Comparison of ENCODE assay signal across 9 cellular contexts in genomic region chr6:75493400-75494064, GRCh38. TPM values are rescaled to one million over a fixed set of nuclear protein-coding genes. Genes with fewer than 3 reads are reported as not detected.
DNase-seq lines count a peak whose midpoint lies in the region; ATAC-seq and TF ChIP-seq lines count a peak whose summit lies in the region.
"Had no signal": no experiment of that assay in that cellular context is flagged by ENCODE, and none has a peak within 500 bp of the region (broad histone marks: within the 10 kb centered on the region; RNA-seq: fewer than 3 reads in every experiment).

Gene FILIP1 (minus strand): TSS chr6:75493800. CDS start chr6:75414972, 78,828 bp downstream.

- no peaks in the 10 kb centered on the region for H3K27me3 ChIP-seq in heart left ventricle
- no peaks in the 10 kb centered on the region for H3K27me3 ChIP-seq in trophoblast cell (ENCODE audit: insufficient read depth, low read length)
- H3K27me3 ChIP-seq: MG63 had no signal

- H3K4me3 ChIP-seq in WI38 (ENCODE audit: low read depth, low read length), result peak within 1 kb of the TSS; percentile 37
- peak within 1 kb of the TSS; percentile 10 to 68 (median 60) for H3K4me3 ChIP-seq in heart left ventricle
- H3K4me3 ChIP-seq in trophoblast cell (ENCODE audit: low read depth, low read length), result no peak within 1 kb of the TSS
- H3K4me3 ChIP-seq: MG63 had no signal

- no peak within 1 kb of the TSS for H2BK5ac ChIP-seq in trophoblast cell (ENCODE audit: low read depth, low read length, poor library complexity)

- ATAC-seq in heart left ventricle (peak; percentile 88 to 95 (median 88)), GM18861 (IDR thresholded peaks at IDR 0.05; ENCODE audit: unreplicated experiment) (no peak)

- no peak within 1 kb of the TSS for H4K8ac ChIP-seq in trophoblast cell (ENCODE audit: low read depth, low read length)

- in situ Hi-C loops in GM13976 (cut with MboI; ENCODE audit: low sequenced_read_pairs, unreplicated experiment), result no loop called here

- H4K91ac ChIP-seq in trophoblast cell (ENCODE audit: low read depth, low read length), result no peak within 1 kb of the TSS

- H2AK5ac ChIP-seq in trophoblast cell (ENCODE audit: low read length), result no peak within 1 kb of the TSS

- peak within 1 kb of the TSS; percentile 79 to 95 (median 92) for H3K27ac ChIP-seq in heart left ventricle
- peak within 1 kb of the TSS; percentile 1 for H3K27ac ChIP-seq in trophoblast cell (ENCODE audit: low read depth, low read length)

- 1 to 8% (median 4%) methylated on average over 10 of the region's 10 CpGs for WGBS in heart left ventricle, 4 donors
- WGBS in trophoblast cell (ENCODE audit: extremely low coverage, insufficient coverage, insufficient read length), result no CpG with 5 or more reads among the region's 10 CpGs

- H3K18ac ChIP-seq in trophoblast cell (ENCODE audit: low read length), result no peak within 1 kb of the TSS

- TF ChIP-seq CTCF in WI38 (IDR thresholded peaks at IDR 0.05; ENCODE audit: low read depth, low read length) (no peak), heart left ventricle (IDR thresholded peaks at IDR 0.05) (no peak), GM13976 (IDR thresholded peaks at IDR 0.05; ENCODE audit: borderline replicate concordance, control extremely low read depth, extremely low read depth, insufficient read depth, missing control alignments) (no peak)

- H2AFZ ChIP-seq in trophoblast cell (ENCODE audit: insufficient read depth, low read length, poor library complexity), result no peak within 1 kb of the TSS

- H3K79me1 ChIP-seq in trophoblast cell (ENCODE audit: low read length), result no peaks in the 10 kb centered on the region

- no peak within 1 kb of the TSS for H4K12ac ChIP-seq in trophoblast cell (ENCODE audit: low read depth, low read length)

- H3K23ac ChIP-seq in trophoblast cell (ENCODE audit: low read length), result no peak within 1 kb of the TSS

- intact Hi-C loops in heart left ventricle (cut with DNase I), result loop anchor here in 9 of 10 donors (2.0 to 10.0 kb wide), 5 partner anchors 56 to 126 kb away; no protein-coding TSS in a partner anchor

- H3K36me3 ChIP-seq in heart left ventricle, result no peaks in the 10 kb centered on the region
- no peaks in the 10 kb centered on the region for H3K36me3 ChIP-seq in trophoblast cell (ENCODE audit: control insufficient read depth in 1 of 2, insufficient read depth in 2 of 2, low read length in 2 of 2)
- H3K36me3 ChIP-seq: MG63 had no signal

- peak; percentile 13 for DNase-seq in Ammon's horn (ENCODE audit: low spot score)
- DNase-seq in heart left ventricle, result peak; percentile 62 to 85 (median 83)
- DNase-seq in trophoblast cell, result no peak
- no peak for DNase-seq in cerebellar cortex (ENCODE audit: low spot score)
- DNase-seq in activated T-cell treated with anti-CD3 and anti-CD28 coated beads for 4 hours, result no peak
- DNase-seq in GM13976 (ENCODE audit: low spot score), result no peak
- DNase-seq: MG63 had no signal

- H3K14ac ChIP-seq in trophoblast cell (ENCODE audit: low read length), result no peak within 1 kb of the TSS

- no peak within 1 kb of the TSS for H3K4ac ChIP-seq in trophoblast cell (ENCODE audit: low read depth, low read length)

- H3K4me1 ChIP-seq in heart left ventricle, result peaks cover 0 to 50% (median 28%) of the 10 kb centered on the region in 12 donors
- H3K4me1 ChIP-seq in trophoblast cell (ENCODE audit: control insufficient read depth in 1 of 2, insufficient read depth in 2 of 2, low read length in 2 of 2), result no peaks in the 10 kb centered on the region

- no peaks in the 10 kb centered on the region for H3K9me3 ChIP-seq in heart left ventricle
- H3K9me3 ChIP-seq in trophoblast cell (ENCODE audit: insufficient read depth, low read depth, low read length), result no peaks in the 10 kb centered on the region
- H3K9me3 ChIP-seq: MG63 had no signal

- H3K4me2 ChIP-seq in trophoblast cell (ENCODE audit: low read length), result peak within 1 kb of the TSS; percentile 11

- H2BK120ac ChIP-seq in trophoblast cell (ENCODE audit: insufficient read depth, low read length, poor library complexity), result no peak within 1 kb of the TSS

- TF ChIP-seq POLR2A in heart left ventricle (IDR thresholded peaks at IDR 0.05), result peak; percentile 66 to 85

- no peaks in the 10 kb centered on the region for H3K79me2 ChIP-seq in trophoblast cell (ENCODE audit: control insufficient read depth, insufficient read depth, low read length, poor library complexity)

- H3K9ac ChIP-seq in trophoblast cell (ENCODE audit: low read length), result no peak within 1 kb of the TSS

- H2BK12ac ChIP-seq in trophoblast cell (ENCODE audit: low read length), result no peak within 1 kb of the TSS

RNA-seq across cellular contexts. Expression of gene FILIP1, which starts in this region (rescaled TPM):
- total RNA-seq in heart left ventricle, result 100 to 1,000 TPM in 8 of 9 donors, 10 to 100 TPM in 1; 91.1 to 230 (median 177) TPM
- polyA plus RNA-seq in heart left ventricle, result 10 to 100 TPM; 49.2 to 63.1 TPM
- 1.6 TPM in 2 replicates for polyA plus RNA-seq in trophoblast cell (2013)

Comparison
In these comparisons a context has a peak if more than half of its experiments do, and no peak if none do; other contexts are left out.
1. DNase-seq: peak in Ammon's horn (single experiment) and heart left ventricle (5 of 5); none in trophoblast cell (0 of 2), cerebellar cortex (single experiment), activated T-cell treated with anti-CD3 and anti-CD28 coated beads for 4 hours (single experiment) and GM13976 (single experiment).